8 cellular contexts compared by ENCODE assay signal in genomic region chr19:52336117-52336811, GRCh38. TPM values are rescaled to one million over a fixed set of nuclear protein-coding genes. Genes with fewer than 3 reads are reported as not detected.
A peak's percentile ranks its signal among the peaks of the same experiment; 100 is the strongest.
DNase-seq lines count a peak whose midpoint lies in the region; ATAC-seq and TF ChIP-seq lines count a peak whose summit lies in the region.

Gene ZNF610, plus strand, starts transcription at chr19:52336243. Its CDS starts 12,930 bp downstream, at chr19:52349173.

- TF ChIP-seq CTCF in progenitor cell of endocrine pancreas (IDR thresholded peaks at IDR 0.05; ENCODE audit: unreplicated experiment) (no peak), transverse colon (IDR thresholded peaks at IDR 0.05) (no peak)

- intact Hi-C loops in right cardiac atrium (cut with DNase I) = no loop called here
- intact Hi-C loops in transverse colon (cut with DNase I; ENCODE audit: low total_unique reads) = no loop called here

- H3K9me3 Mint-ChIP-seq in T-helper 1 cell treated with Interleukin-12 subunit alpha and Interleukin-12 subunit beta and Interleukin-4 antibody, amounts not matched to agents 30 μg/mL and 1 μg/mL, for 36 hours = peaks cover 69% of the 10 kb centered on the region
- H3K9me3 Mint-ChIP-seq in progenitor cell of endocrine pancreas (ENCODE audit: low read depth) = peaks cover 18% of the 10 kb centered on the region

- H3K27ac ChIP-seq in right cardiac atrium (ENCODE audit: low read length) (peak within 1 kb of the TSS; percentile 78), transverse colon (peak within 1 kb of the TSS; percentile 53 to 85 (median 78))

- TF ChIP-seq POLR2A in transverse colon (IDR thresholded peaks at IDR 0.05) = peak; percentile 65

- WGBS in right cardiac atrium = under 1% methylated on average over 57 of the region's 57 CpGs
- 3% methylated on average over 52 of the region's 57 CpGs; no CpG with 5 or more reads in 1 of the 2 donors for WGBS in transverse colon (ENCODE audit: low coverage in 1 of 2), 2 donors

- H3K27ac Mint-ChIP-seq in T-helper 1 cell treated with Interleukin-12 subunit alpha and Interleukin-12 subunit beta and Interleukin-4 antibody, amounts not matched to agents 30 μg/mL and 1 μg/mL, for 36 hours = peak within 1 kb of the TSS; percentile 90
- peak within 1 kb of the TSS; percentile 97 for H3K27ac Mint-ChIP-seq in progenitor cell of endocrine pancreas

- DNase-seq in AG08395 (ENCODE audit: low spot score) (peak; percentile 94), GM19238 (ENCODE audit: insufficient read length, low spot score) (peak; percentile 67), M059J (ENCODE audit: low read depth) (peak; percentile 75), amygdala (lab: John Stamatoyannopoulos, UW) (peak; percentile 51 to 96 (median 83)), right cardiac atrium (peak; percentile 92 to 97 (median 97)), progenitor cell of endocrine pancreas (ENCODE audit: low spot score, unreplicated experiment) (peak; percentile 89), transverse colon (peak; percentile 89)

- H3K4me1 ChIP-seq in right cardiac atrium (ENCODE audit: control insufficient read depth, insufficient read depth, low read length) (peaks cover 3% of the 10 kb centered on the region), transverse colon (peaks cover 0 to 8% (median 3%) of the 10 kb centered on the region in 4 donors)

- H3K27me3 ChIP-seq in right cardiac atrium (ENCODE audit: control insufficient read depth, insufficient read depth) (no peaks in the 10 kb centered on the region), transverse colon (no peaks in the 10 kb centered on the region)

- no peaks in the 10 kb centered on the region for H3K36me3 ChIP-seq in transverse colon

- ATAC-seq in right cardiac atrium = peak; percentile 99 to 100

- H3K9me3 ChIP-seq in right cardiac atrium (ENCODE audit: control insufficient read depth, low read length) (peaks cover 5% of the 10 kb centered on the region), transverse colon (peaks cover 26 to 37% of the 10 kb centered on the region in 2 donors)

- H3K27me3 Mint-ChIP-seq in T-helper 1 cell treated with Interleukin-12 subunit alpha and Interleukin-12 subunit beta and Interleukin-4 antibody, amounts not matched to agents 30 μg/mL and 1 μg/mL, for 36 hours (ENCODE audit: low read depth) = no peaks in the 10 kb centered on the region
- H3K27me3 Mint-ChIP-seq in progenitor cell of endocrine pancreas = no peaks in the 10 kb centered on the region

- peaks cover 11% of the 10 kb centered on the region for H3K36me3 Mint-ChIP-seq in T-helper 1 cell treated with Interleukin-12 subunit alpha and Interleukin-12 subunit beta and Interleukin-4 antibody, amounts not matched to agents 30 μg/mL and 1 μg/mL, for 36 hours (ENCODE audit: low read depth)
- peaks cover 19% of the 10 kb centered on the region for H3K36me3 Mint-ChIP-seq in progenitor cell of endocrine pancreas (ENCODE audit: insufficient read depth)

- H3K4me3 ChIP-seq in right cardiac atrium (ENCODE audit: low read length) (peak within 1 kb of the TSS; percentile 89), transverse colon (peak within 1 kb of the TSS; percentile 57 to 82 (median 66))

- peaks cover 10% of the 10 kb centered on the region for H3K4me1 Mint-ChIP-seq in T-helper 1 cell treated with Interleukin-12 subunit alpha and Interleukin-12 subunit beta and Interleukin-4 antibody, amounts not matched to agents 30 μg/mL and 1 μg/mL, for 36 hours (ENCODE audit: low read depth)
- peaks cover 28% of the 10 kb centered on the region for H3K4me1 Mint-ChIP-seq in progenitor cell of endocrine pancreas (ENCODE audit: low read depth)

- TF ChIP-seq EP300 in transverse colon (IDR thresholded peaks at IDR 0.05; ENCODE audit: low read depth) = no peak

- peak within 1 kb of the TSS; percentile 87 for H3K4me3 Mint-ChIP-seq in T-helper 1 cell treated with Interleukin-12 subunit alpha and Interleukin-12 subunit beta and Interleukin-4 antibody, amounts not matched to agents 30 μg/mL and 1 μg/mL, for 36 hours
- peak within 1 kb of the TSS; percentile 92 for H3K4me3 Mint-ChIP-seq in progenitor cell of endocrine pancreas (ENCODE audit: low read depth)

- in situ Hi-C loops in transverse colon (cut with MboI; ENCODE audit: low pct_ligation_motif_present in 1 of 4, low pct_unique_long_range_greater_than_20kb in 1 of 4, low sequenced_read_pairs in 3 of 4) = no loop called here

RNA-seq across cellular contexts. Expression of gene ZNF610, which starts in this region (rescaled TPM):
- 3.5 and 4.5 TPM in 2 replicates for total RNA-seq in M059J (2014; rRNA removed; shearing (Covaris generic))
- total RNA-seq in right cardiac atrium (1 to 10 TPM; 1.4 to 3.4 (median 3.3) TPM), progenitor cell of endocrine pancreas (24.8 and 27.1 TPM in 2 replicates), transverse colon (1 to 10 TPM in 2 of 4 donors, under 1 TPM in 1, not detected in 1; 0.68 to 6.6 (median 1.6) TPM)
- polyA plus RNA-seq in right cardiac atrium = 2.8 TPM

Comparison
In these comparisons a context has a peak if more than half of its experiments do, and no peak if none do; other contexts are left out.
1. Peak in every context shown above with its lines: DNase-seq, ATAC-seq, H3K4me3 ChIP-seq and H3K27ac ChIP-seq.